1 cellular context compared by ENCODE assay signal in the genomic region with DNA sequence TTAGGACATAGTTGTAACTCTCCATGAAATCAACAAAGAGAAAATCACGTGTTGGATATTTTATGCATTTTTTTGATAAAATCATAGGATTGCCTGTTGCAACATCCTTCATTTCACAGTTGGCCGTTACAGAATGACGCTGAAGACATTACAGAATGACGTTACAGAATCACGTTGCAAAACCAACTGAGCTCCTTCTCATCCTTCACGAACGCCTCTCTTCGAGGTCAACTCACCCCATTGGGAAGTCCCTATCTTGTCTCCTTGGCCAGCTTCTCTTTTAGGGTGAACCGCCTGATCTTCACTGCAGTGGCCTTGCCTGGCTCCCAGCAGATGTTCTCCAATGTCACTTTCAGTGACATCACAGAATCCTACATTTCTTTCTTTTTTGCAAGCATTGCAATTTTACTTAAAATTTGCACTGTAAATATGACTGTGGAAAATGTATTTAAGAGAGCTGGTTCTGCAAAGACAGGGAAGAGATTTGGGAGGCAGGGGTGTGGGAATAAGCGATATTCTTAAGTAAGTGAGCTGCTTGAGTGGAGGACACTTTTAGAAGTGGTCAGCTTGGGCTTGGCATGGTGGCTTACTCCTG.
A peak's percentile ranks its signal among the peaks of the same experiment; 100 is the strongest.
TF ChIP-seq lines count a peak whose summit lies in the region.

No MANE protein-coding gene starts in this region.

TF ChIP-seq in HepG2, 621 proteins besides CTCF, POLR2A, EP300 and RAD21:
- peak; percentile 78 to 89 for TF ChIP-seq MAFK (conservative IDR thresholded peaks at IDR 0.05 in 1 of 2, IDR thresholded peaks at IDR 0.05 in 1 of 2; ENCODE audit: low read length in 2 of 2)
- TF ChIP-seq STAG1 (CRISPR knock-in tag; IDR thresholded peaks at IDR 0.05) = no peak
- peak; percentile 80 for TF ChIP-seq MAFF (IDR thresholded peaks at IDR 0.05; ENCODE audit: low read depth, low read length)
TF ChIP-seq in HepG2: peak in this region for 2.
